Comparison of ENCODE assay signal across 27 cellular contexts in genomic region chr13:32610977-32611376, GRCh38.
"Had no signal": no experiment of that assay in that cellular context is flagged by ENCODE, and none has a peak within 500 bp of the region (broad histone marks: within the 10 kb centered on the region; RNA-seq: fewer than 3 reads in every experiment).

No MANE protein-coding gene starts in this region.

- H3K9ac ChIP-seq: neural progenitor cell, parathyroid adenoma had no signal

- ATAC-seq: natural killer cell; sciatic nerve; stimulated activated naive B cell treated with anti-CD40 and anti-IgM and Interleukin-4, amounts not matched to agents 10 μg/mL and 1 μg/mL and 100 μg/mL, for 72 hours; stimulated activated naive CD8-positive, alpha-beta T cell treated with anti-CD3 and anti-CD28 coated beads, Interleukin-15, Interleukin-2, amounts not matched to agents 100 U/mL and 50 U/mL, for 24 hours had no signal

- H3K4me1 Mint-ChIP-seq: mesothelial cell of epicardium, nephron progenitor cell, neural progenitor cell had no signal

- H3K9me3 ChIP-seq: neutrophil, right atrium auricular region, thoracic aorta, uterus had no signal

- H3K27ac ChIP-seq: left ventricle myocardium inferior, neural progenitor cell, neutrophil, parathyroid adenoma, right atrium auricular region, skin epidermis, stomach, suprapubic skin, thoracic aorta, tibial artery, uterus had no signal

- DNase-seq: islet precursor cell; left ventricle myocardium inferior; mesendoderm; naive B cell; natural killer cell; nephron progenitor cell; occipital lobe; stimulated activated CD4-positive, alpha-beta T cell treated with anti-CD3 and anti-CD28 coated beads, Interleukin-12 subunit alpha, Interleukin-12 subunit beta, amount 100 ng/mL, for 4 hours; stimulated activated CD4-positive, alpha-beta T cell treated with anti-CD3 and anti-CD28 coated beads, Interleukin-15, amount 100 ng/mL, for 24 hours; stimulated activated CD4-positive, alpha-beta T cell treated with anti-CD3 and anti-CD28 coated beads, Interleukin-2, amount 100 ng/mL, for 24 hours; stimulated activated CD4-positive, alpha-beta T cell treated with anti-CD3 and anti-CD28 coated beads, Interleukin-4, amount 100 ng/mL, for 1 hour; stimulated activated naive B cell treated with anti-CD40 and anti-IgM and Interleukin-4, amounts not matched to agents 10 μg/mL and 1 μg/mL and 100 μg/mL, for 72 hours; stimulated activated naive CD8-positive, alpha-beta T cell treated with anti-CD3 and anti-CD28 coated beads, Interleukin-15, Interleukin-2, amounts not matched to agents 100 U/mL and 50 U/mL, for 24 hours; stomach; tibial artery; uterus had no signal

- H3K27me3 Mint-ChIP-seq: naive B cell; stimulated activated naive B cell treated with anti-CD40 and anti-IgM and Interleukin-4, amounts not matched to agents 10 μg/mL and 1 μg/mL and 100 μg/mL, for 72 hours; type B pancreatic cell had no signal

- H3K4me3 ChIP-seq: left ventricle myocardium inferior, lung, neural progenitor cell, right atrium auricular region, skin epidermis, stomach, suprapubic skin, thoracic aorta, tibial artery, uterus had no signal

- H3K27me3 ChIP-seq: neural progenitor cell, neutrophil, right atrium auricular region, stomach, suprapubic skin, tibial artery, uterus had no signal

- H3K4me2 ChIP-seq: neural progenitor cell had no signal

- H3K36me3 Mint-ChIP-seq: natural killer cell had no signal

- H3K36me3 ChIP-seq: left ventricle myocardium inferior, neutrophil, right atrium auricular region, stomach, suprapubic skin, thoracic aorta, tibial artery, uterus had no signal

- H3K4me3 Mint-ChIP-seq: mesothelial cell of epicardium; naive B cell; natural killer cell; nephron progenitor cell; neural progenitor cell; stimulated activated naive B cell treated with anti-CD40 and anti-IgM and Interleukin-4, amounts not matched to agents 10 μg/mL and 1 μg/mL and 100 μg/mL, for 72 hours; type B pancreatic cell had no signal

- H3K4me1 ChIP-seq: neural progenitor cell, parathyroid adenoma, right atrium auricular region, suprapubic skin, uterus had no signal

- H3K27ac Mint-ChIP-seq: mesothelial cell of epicardium; nephron progenitor cell; neural progenitor cell; stimulated activated naive B cell treated with anti-CD40 and anti-IgM and Interleukin-4, amounts not matched to agents 10 μg/mL and 1 μg/mL and 100 μg/mL, for 72 hours; type B pancreatic cell had no signal

- H2AFZ ChIP-seq: neural progenitor cell, parathyroid adenoma had no signal
